In genomic region chr11:130625907-130626306, GRCh38 we compare ENCODE assay signal across 20 cellular contexts.
"Had no signal": no experiment of that assay in that cellular context is flagged by ENCODE, and none has a peak within 500 bp of the region (broad histone marks: within the 10 kb centered on the region; RNA-seq: fewer than 3 reads in every experiment).

No MANE protein-coding gene starts in this region.

- H3K27ac ChIP-seq: neural progenitor cell, right atrium auricular region, skin epidermis, VCaP had no signal

- H3K9me3 ChIP-seq: right atrium auricular region had no signal

- DNase-seq: activated CD4-positive, alpha-beta T cell treated with anti-CD3 and anti-CD28 coated beads, Interleukin-2, amount 50 U/mL, for 1 hour; activated CD4-positive, CD25-positive, alpha-beta regulatory T cell treated with anti-CD3 and anti-CD28 coated beads, Interleukin-2, amount 50 U/mL, for 72 hours; activated CD8-positive, alpha-beta memory T cell treated with anti-CD3 and anti-CD28 coated beads, Interleukin-2, amount 50 U/mL, for 4 hours; activated effector memory CD4-positive, alpha-beta T cell treated with Interleukin-2 at 50 U/mL for 16 hours; activated naive CD4-positive, alpha-beta T cell treated with anti-CD3 and anti-CD28 coated beads, Interleukin-2, amount 10 ng/mL, durations not matched to agents 7 days and 5 days; activated naive CD8-positive, alpha-beta T cell treated with anti-CD3 and anti-CD28 coated beads, Interleukin-2, amount 50 U/mL, for 24 hours; activated T-cell treated with anti-CD3 and anti-CD28 coated beads, Interleukin-2, amount 50 U/mL, for 48 hours; anterior cingulate cortex; cortex of kidney; mesendoderm; naive thymus-derived CD4-positive, alpha-beta T cell; stimulated activated CD4-positive, alpha-beta T cell treated with anti-CD3 and anti-CD28 coated beads, Interleukin-2, amount 100 ng/mL, for 48 hours; stimulated activated naive CD8-positive, alpha-beta T cell treated with anti-CD3 and anti-CD28 coated beads, Interleukin-15, amount 100 ng/mL, for 72 hours; trophoblast cell had no signal

- H3K4me2 ChIP-seq: neural progenitor cell had no signal

- H3K36me3 ChIP-seq: neural progenitor cell, right atrium auricular region had no signal

- ATAC-seq: activated naive CD8-positive, alpha-beta T cell treated with anti-CD3 and anti-CD28 coated beads, Interleukin-2, amount 50 U/mL, for 24 hours; esophagus mucosa; naive thymus-derived CD4-positive, alpha-beta T cell; stimulated activated naive CD8-positive, alpha-beta T cell treated with anti-CD3 and anti-CD28 coated beads, Interleukin-15, amount 100 ng/mL, for 72 hours had no signal

- H3K9ac ChIP-seq: neural progenitor cell had no signal

- H3K4me3 Mint-ChIP-seq: activated naive CD4-positive, alpha-beta T cell treated with anti-CD3 and anti-CD28 coated beads, Interleukin-2, amount 10 ng/mL, durations not matched to agents 7 days and 5 days; activated naive CD8-positive, alpha-beta T cell treated with anti-CD3 and anti-CD28 coated beads, Interleukin-2, amount 50 U/mL, for 24 hours; central memory CD8-positive, alpha-beta T cell; naive thymus-derived CD4-positive, alpha-beta T cell; neural progenitor cell; stimulated activated naive CD8-positive, alpha-beta T cell treated with anti-CD3 and anti-CD28 coated beads, Interleukin-15, amount 100 ng/mL, for 72 hours had no signal

- H3K4me1 Mint-ChIP-seq: activated naive CD4-positive, alpha-beta T cell treated with anti-CD3 and anti-CD28 coated beads, Interleukin-2, amount 10 ng/mL, durations not matched to agents 7 days and 5 days; activated naive CD8-positive, alpha-beta T cell treated with anti-CD3 and anti-CD28 coated beads, Interleukin-2, amount 50 U/mL, for 24 hours; central memory CD8-positive, alpha-beta T cell had no signal

- H3K4me3 ChIP-seq: neural progenitor cell, right atrium auricular region, skin epidermis had no signal

- H3K27me3 Mint-ChIP-seq: activated naive CD4-positive, alpha-beta T cell treated with anti-CD3 and anti-CD28 coated beads, Interleukin-2, amount 10 ng/mL, durations not matched to agents 7 days and 5 days had no signal

- H2AFZ ChIP-seq: neural progenitor cell had no signal

- H3K27me3 ChIP-seq: neural progenitor cell, right atrium auricular region had no signal

- H3K9me3 Mint-ChIP-seq: activated naive CD4-positive, alpha-beta T cell treated with anti-CD3 and anti-CD28 coated beads, Interleukin-2, amount 10 ng/mL, durations not matched to agents 7 days and 5 days; activated naive CD8-positive, alpha-beta T cell treated with anti-CD3 and anti-CD28 coated beads, Interleukin-2, amount 50 U/mL, for 24 hours; central memory CD8-positive, alpha-beta T cell; neural progenitor cell; stimulated activated naive CD8-positive, alpha-beta T cell treated with anti-CD3 and anti-CD28 coated beads, Interleukin-15, amount 100 ng/mL, for 72 hours had no signal

- H3K36me3 Mint-ChIP-seq: activated naive CD4-positive, alpha-beta T cell treated with anti-CD3 and anti-CD28 coated beads, Interleukin-2, amount 10 ng/mL, durations not matched to agents 7 days and 5 days; naive thymus-derived CD4-positive, alpha-beta T cell; neural progenitor cell had no signal
